In the genomic region with DNA sequence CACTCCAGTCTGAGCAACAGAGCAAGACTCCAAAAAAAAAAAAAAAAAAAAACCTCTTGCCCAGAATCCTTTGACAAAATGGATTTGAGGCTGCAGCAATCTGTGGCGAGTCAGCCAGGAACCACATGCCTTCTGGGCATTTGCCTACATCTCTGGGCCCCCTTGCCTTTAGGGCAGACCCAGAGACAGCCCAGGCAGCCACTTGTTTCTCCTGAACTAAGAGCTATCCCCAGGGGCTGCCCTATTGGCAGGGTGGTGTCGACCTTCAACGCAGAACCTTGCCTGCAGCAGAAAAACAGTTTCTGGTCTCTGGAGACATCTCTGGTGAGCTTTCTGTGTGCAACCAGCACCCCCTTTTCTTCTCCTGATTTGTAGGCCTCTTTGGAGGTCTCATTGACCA, we compare ENCODE assay signal across 14 cellular contexts.
A peak's percentile ranks its signal among the peaks of the same experiment; 100 is the strongest.
DNase-seq lines count a peak whose midpoint lies in the region; ATAC-seq and TF ChIP-seq lines count a peak whose summit lies in the region.
"Had no signal": no experiment of that assay in that cellular context is flagged by ENCODE, and none has a peak within 500 bp of the region (broad histone marks: within the 10 kb centered on the region; RNA-seq: fewer than 3 reads in every experiment).

No MANE protein-coding gene starts in this region.

- peak overlapping the region; percentile 44 for H3K4me2 ChIP-seq in BLaER1
- H3K4me2 ChIP-seq in DND-41 (ENCODE audit: insufficient read depth, low read length), result no peak overlapping the region
- H3K4me2 ChIP-seq in parathyroid adenoma (ENCODE audit: low read length), result no peak overlapping the region

- H3K27ac ChIP-seq in BLaER1 (no peak overlapping the region), DND-41 (ENCODE audit: low read length) (no peak overlapping the region), parathyroid adenoma (no peak overlapping the region), spleen (no peak overlapping the region)

- H2AFZ ChIP-seq in DND-41 (ENCODE audit: low read depth, low read length), result no peak overlapping the region
- H2AFZ ChIP-seq in parathyroid adenoma, result peak overlapping the region; percentile 31

- no peaks in the 10 kb centered on the region for H3K9me3 ChIP-seq in BLaER1
- H3K9me3 ChIP-seq in DND-41 (ENCODE audit: insufficient read depth, low read length, severe bottlenecking), result peaks cover 1% of the 10 kb centered on the region
- no peaks in the 10 kb centered on the region for H3K9me3 ChIP-seq in parathyroid adenoma (ENCODE audit: control insufficient read depth, low read length)
- no peaks in the 10 kb centered on the region for H3K9me3 ChIP-seq in spleen

- intact Hi-C loops in spleen (cut with DNase I; ENCODE audit: low total_unique reads), result loop anchor here (5.0 kb wide), 1 partner anchor 1869 kb away; no protein-coding TSS in a partner anchor

- peak; percentile 40; the same call in 1 of the 3 replicates for ATAC-seq in DND-41 (ENCODE audit: insufficient read depth, low read depth)
- no peak for ATAC-seq in HG02759 (IDR thresholded peaks at IDR 0.05; ENCODE audit: unreplicated experiment)
- ATAC-seq: HepG2, Panc1, Right ventricle myocardium inferior had no signal

- H3K79me2 ChIP-seq in DND-41 (ENCODE audit: insufficient read depth, low read length) (no peaks in the 10 kb centered on the region), parathyroid adenoma (no peaks in the 10 kb centered on the region)

- TF ChIP-seq POLR2A in spleen (IDR thresholded peaks at IDR 0.05), result no peak

- DNase-seq in DND-41, result peak; percentile 9
- DNase-seq in T1000 (lab: John Stamatoyannopoulos, UW), result peak; percentile 36
- DNase-seq in spleen, result no peak
- no peak for DNase-seq in SIG-M5 (lab: John Stamatoyannopoulos, UW)
- DNase-seq: GOT3, NCI-H1105 treated with DMSO at 0.1 percent for 48 hours, NCI-H1930, NCI-H526 treated with DMSO at 0.1 percent for 48 hours had no signal

- H4K20me1 ChIP-seq in BLaER1 (no peaks in the 10 kb centered on the region), DND-41 (ENCODE audit: insufficient read depth, low read length) (no peaks in the 10 kb centered on the region)

- no peak overlapping the region for H3K9ac ChIP-seq in BLaER1
- no peak overlapping the region for H3K9ac ChIP-seq in DND-41 (ENCODE audit: low read depth, low read length)
- H3K9ac ChIP-seq in parathyroid adenoma, result no peak overlapping the region

- TF ChIP-seq CTCF in DND-41 (IDR thresholded peaks at IDR 0.05; ENCODE audit: borderline replicate concordance, extremely low read depth, low read length, poor library complexity, severe bottlenecking) (no peak), parathyroid adenoma (IDR thresholded peaks at IDR 0.05) (no peak), spleen (IDR thresholded peaks at IDR 0.05 in 8 of 11, conservative IDR thresholded peaks at IDR 0.05 in 3 of 11) (no peak)

- H3K36me3 ChIP-seq in BLaER1 (no peaks in the 10 kb centered on the region), DND-41 (ENCODE audit: insufficient read depth, low read length) (no peaks in the 10 kb centered on the region), parathyroid adenoma (ENCODE audit: control insufficient read depth, insufficient read depth, low read length) (no peaks in the 10 kb centered on the region), spleen (no peaks in the 10 kb centered on the region)

- peaks cover 21% of the 10 kb centered on the region for H3K4me1 ChIP-seq in BLaER1
- no peaks in the 10 kb centered on the region; the same call in 1 of the 2 replicates for H3K4me1 ChIP-seq in DND-41 (ENCODE audit: insufficient read depth, low read length)
- peaks cover 18% of the 10 kb centered on the region for H3K4me1 ChIP-seq in parathyroid adenoma
- no peaks in the 10 kb centered on the region for H3K4me1 ChIP-seq in spleen

- H3K27me3 ChIP-seq in BLaER1, result no peaks in the 10 kb centered on the region
- no peaks in the 10 kb centered on the region for H3K27me3 ChIP-seq in DND-41 (ENCODE audit: insufficient read depth, low read length, poor library complexity)
- H3K27me3 ChIP-seq in parathyroid adenoma (ENCODE audit: control insufficient read depth, insufficient read depth, low read length), result no peaks in the 10 kb centered on the region
- peaks cover 0 to 6% (median 0%) of the 10 kb centered on the region in 7 donors for H3K27me3 ChIP-seq in spleen (replicated peaks in 1 of 7)

- H3K4me3 ChIP-seq in BLaER1 (no peak overlapping the region), DND-41 (ENCODE audit: low read depth in 1 of 2, low read length in 2 of 2) (no peak overlapping the region), parathyroid adenoma (ENCODE audit: low read depth, low read length) (no peak overlapping the region), spleen (no peak overlapping the region)

- 70 to 86% (median 75%) methylated on average over 3 of the region's 3 CpGs for WGBS in spleen, 5 donors

Comparison
In these comparisons a context has a peak if more than half of its experiments do, and no peak if none do; other contexts are left out.
1. DNase-seq: peak in DND-41 (single experiment) and T1000 (single experiment); none in spleen (single experiment) and SIG-M5 (single experiment).